ENCODE assay signal across 1 cellular context in the genomic region with DNA sequence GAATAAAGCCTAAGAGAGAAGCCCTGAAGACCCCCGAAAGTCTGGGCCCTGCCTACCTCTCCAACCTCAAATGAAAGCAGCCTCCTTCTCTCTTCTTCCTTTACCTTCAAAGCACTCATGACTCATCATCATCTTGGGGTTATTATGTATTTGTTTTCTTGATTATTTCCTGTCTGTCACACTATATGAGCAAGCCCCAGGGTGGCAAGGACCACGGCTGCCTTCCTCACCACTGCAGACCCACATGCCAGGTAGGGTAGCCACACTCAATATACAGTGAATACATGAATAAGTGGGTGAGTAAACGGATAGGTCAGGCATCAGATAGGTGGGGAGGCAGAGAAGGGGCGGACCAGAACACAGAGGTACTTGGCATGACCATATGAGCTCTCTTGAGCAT.
A peak's percentile ranks its signal among the peaks of the same experiment; 100 is the strongest.
TF ChIP-seq lines count a peak whose summit lies in the region.

No MANE protein-coding gene starts in this region.

TF ChIP-seq in endothelial cell of umbilical vein, 7 proteins besides CTCF, POLR2A, EP300 and RAD21:
- peak; percentile 38 for TF ChIP-seq FOS (IDR thresholded peaks at IDR 0.05; ENCODE audit: borderline replicate concordance, insufficient read depth, low read length)
- no peak for TF ChIP-seq GATA2 (IDR thresholded peaks at IDR 0.05; ENCODE audit: insufficient read depth, insufficient read length, low read depth, low read length)
- no peak for TF ChIP-seq JUN (IDR thresholded peaks at IDR 0.05; ENCODE audit: borderline replicate concordance, insufficient read depth, insufficient read length, low read depth)
